1 cellular context compared by ENCODE assay signal in the genomic region with DNA sequence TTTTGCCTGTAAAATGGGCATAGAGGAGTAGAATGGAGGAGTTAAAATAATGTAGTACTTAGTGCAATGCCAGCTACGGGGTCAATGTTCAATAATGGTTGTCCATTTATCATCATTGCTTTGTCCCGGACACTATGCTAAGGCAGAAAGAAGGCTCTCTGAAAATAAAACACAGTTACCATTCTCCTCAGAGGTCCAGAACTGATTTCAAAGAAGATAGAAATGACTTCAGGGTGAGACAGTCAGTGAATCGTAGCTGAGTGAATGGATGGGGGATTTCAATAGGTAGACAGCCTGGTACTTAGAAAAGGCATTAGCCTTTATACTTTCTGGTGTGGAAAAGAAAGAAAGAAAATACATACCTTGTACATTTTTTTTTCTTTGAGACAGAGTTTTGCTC.
TF ChIP-seq lines count a peak whose summit lies in the region.

No MANE protein-coding gene starts in this region.

TF ChIP-seq in H1, 55 proteins besides CTCF, POLR2A, EP300 and RAD21:
- TF ChIP-seq FOSL1 (IDR thresholded peaks at IDR 0.05; ENCODE audit: insufficient read depth, low read depth, low read length) (no peak), SIN3A (conservative IDR thresholded peaks at IDR 0.05 in 1 of 2, IDR thresholded peaks at IDR 0.05 in 1 of 2; ENCODE audit: low read depth in 1 of 2, low read length in 2 of 2) (no peak), TAF7 (optimal IDR thresholded peaks at IDR 0.05; ENCODE audit: borderline replicate concordance, low read depth, low read length) (no peak), TEAD4 (IDR thresholded peaks at IDR 0.05; ENCODE audit: low read depth, low read length) (no peak), SAP30 (IDR thresholded peaks at IDR 0.05; ENCODE audit: insufficient read depth, insufficient replicate concordance, low read length) (no peak), CBX8 (IDR thresholded peaks at IDR 0.05; ENCODE audit: borderline replicate concordance, low read depth, low read length) (no peak), ASH2L (IDR thresholded peaks at IDR 0.05; ENCODE audit: low read length) (no peak), RFX5 (IDR thresholded peaks at IDR 0.05; ENCODE audit: borderline replicate concordance, low read depth, low read length) (no peak), GTF2F1 (IDR thresholded peaks at IDR 0.05; ENCODE audit: borderline replicate concordance, low read depth, low read length) (no peak), PHF8 (conservative IDR thresholded peaks at IDR 0.05; ENCODE audit: low read depth, low read length) (no peak), CHD1 (IDR thresholded peaks at IDR 0.05; ENCODE audit: low read depth, low read length) (no peak), KDM1A (IDR thresholded peaks at IDR 0.05; ENCODE audit: borderline replicate concordance, low read length) (no peak), RNF2 (IDR thresholded peaks at IDR 0.05; ENCODE audit: borderline replicate concordance, low read depth, low read length, missing control alignments, poor library complexity, severe bottlenecking) (no peak), RXRA (IDR thresholded peaks at IDR 0.05; ENCODE audit: insufficient read depth, low read depth, low read length) (no peak), CREB1 (IDR thresholded peaks at IDR 0.05) (no peak), RBBP5 (IDR thresholded peaks at IDR 0.05; ENCODE audit: borderline replicate concordance, low read depth, low read length) (no peak)
- TF ChIP-seq, protein P1, sequence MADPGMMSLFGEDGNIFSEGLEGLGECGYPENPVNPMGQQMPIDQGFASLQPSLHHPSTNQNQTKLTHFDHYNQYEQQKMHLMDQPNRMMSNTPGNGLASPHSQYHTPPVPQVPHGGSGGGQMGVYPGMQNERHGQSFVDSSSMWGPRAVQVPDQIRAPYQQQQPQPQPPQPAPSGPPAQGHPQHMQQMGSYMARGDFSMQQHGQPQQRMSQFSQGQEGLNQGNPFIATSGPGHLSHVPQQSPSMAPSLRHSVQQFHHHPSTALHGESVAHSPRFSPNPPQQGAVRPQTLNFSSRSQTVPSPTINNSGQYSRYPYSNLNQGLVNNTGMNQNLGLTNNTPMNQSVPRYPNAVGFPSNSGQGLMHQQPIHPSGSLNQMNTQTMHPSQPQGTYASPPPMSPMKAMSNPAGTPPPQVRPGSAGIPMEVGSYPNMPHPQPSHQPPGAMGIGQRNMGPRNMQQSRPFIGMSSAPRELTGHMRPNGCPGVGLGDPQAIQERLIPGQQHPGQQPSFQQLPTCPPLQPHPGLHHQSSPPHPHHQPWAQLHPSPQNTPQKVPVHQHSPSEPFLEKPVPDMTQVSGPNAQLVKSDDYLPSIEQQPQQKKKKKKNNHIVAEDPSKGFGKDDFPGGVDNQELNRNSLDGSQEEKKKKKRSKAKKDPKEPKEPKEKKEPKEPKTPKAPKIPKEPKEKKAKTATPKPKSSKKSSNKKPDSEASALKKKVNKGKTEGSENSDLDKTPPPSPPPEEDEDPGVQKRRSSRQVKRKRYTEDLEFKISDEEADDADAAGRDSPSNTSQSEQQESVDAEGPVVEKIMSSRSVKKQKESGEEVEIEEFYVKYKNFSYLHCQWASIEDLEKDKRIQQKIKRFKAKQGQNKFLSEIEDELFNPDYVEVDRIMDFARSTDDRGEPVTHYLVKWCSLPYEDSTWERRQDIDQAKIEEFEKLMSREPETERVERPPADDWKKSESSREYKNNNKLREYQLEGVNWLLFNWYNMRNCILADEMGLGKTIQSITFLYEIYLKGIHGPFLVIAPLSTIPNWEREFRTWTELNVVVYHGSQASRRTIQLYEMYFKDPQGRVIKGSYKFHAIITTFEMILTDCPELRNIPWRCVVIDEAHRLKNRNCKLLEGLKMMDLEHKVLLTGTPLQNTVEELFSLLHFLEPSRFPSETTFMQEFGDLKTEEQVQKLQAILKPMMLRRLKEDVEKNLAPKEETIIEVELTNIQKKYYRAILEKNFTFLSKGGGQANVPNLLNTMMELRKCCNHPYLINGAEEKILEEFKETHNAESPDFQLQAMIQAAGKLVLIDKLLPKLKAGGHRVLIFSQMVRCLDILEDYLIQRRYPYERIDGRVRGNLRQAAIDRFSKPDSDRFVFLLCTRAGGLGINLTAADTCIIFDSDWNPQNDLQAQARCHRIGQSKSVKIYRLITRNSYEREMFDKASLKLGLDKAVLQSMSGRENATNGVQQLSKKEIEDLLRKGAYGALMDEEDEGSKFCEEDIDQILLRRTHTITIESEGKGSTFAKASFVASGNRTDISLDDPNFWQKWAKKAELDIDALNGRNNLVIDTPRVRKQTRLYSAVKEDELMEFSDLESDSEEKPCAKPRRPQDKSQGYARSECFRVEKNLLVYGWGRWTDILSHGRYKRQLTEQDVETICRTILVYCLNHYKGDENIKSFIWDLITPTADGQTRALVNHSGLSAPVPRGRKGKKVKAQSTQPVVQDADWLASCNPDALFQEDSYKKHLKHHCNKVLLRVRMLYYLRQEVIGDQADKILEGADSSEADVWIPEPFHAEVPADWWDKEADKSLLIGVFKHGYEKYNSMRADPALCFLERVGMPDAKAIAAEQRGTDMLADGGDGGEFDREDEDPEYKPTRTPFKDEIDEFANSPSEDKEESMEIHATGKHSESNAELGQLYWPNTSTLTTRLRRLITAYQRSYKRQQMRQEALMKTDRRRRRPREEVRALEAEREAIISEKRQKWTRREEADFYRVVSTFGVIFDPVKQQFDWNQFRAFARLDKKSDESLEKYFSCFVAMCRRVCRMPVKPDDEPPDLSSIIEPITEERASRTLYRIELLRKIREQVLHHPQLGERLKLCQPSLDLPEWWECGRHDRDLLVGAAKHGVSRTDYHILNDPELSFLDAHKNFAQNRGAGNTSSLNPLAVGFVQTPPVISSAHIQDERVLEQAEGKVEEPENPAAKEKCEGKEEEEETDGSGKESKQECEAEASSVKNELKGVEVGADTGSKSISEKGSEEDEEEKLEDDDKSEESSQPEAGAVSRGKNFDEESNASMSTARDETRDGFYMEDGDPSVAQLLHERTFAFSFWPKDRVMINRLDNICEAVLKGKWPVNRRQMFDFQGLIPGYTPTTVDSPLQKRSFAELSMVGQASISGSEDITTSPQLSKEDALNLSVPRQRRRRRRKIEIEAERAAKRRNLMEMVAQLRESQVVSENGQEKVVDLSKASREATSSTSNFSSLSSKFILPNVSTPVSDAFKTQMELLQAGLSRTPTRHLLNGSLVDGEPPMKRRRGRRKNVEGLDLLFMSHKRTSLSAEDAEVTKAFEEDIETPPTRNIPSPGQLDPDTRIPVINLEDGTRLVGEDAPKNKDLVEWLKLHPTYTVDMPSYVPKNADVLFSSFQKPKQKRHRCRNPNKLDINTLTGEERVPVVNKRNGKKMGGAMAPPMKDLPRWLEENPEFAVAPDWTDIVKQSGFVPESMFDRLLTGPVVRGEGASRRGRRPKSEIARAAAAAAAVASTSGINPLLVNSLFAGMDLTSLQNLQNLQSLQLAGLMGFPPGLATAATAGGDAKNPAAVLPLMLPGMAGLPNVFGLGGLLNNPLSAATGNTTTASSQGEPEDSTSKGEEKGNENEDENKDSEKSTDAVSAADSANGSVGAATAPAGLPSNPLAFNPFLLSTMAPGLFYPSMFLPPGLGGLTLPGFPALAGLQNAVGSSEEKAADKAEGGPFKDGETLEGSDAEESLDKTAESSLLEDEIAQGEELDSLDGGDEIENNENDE (IDR thresholded peaks at IDR 0.05; ENCODE audit: insufficient replicate concordance, low read length) = no peak
